Comparison of ENCODE assay signal across 11 cellular contexts in the genomic region with DNA sequence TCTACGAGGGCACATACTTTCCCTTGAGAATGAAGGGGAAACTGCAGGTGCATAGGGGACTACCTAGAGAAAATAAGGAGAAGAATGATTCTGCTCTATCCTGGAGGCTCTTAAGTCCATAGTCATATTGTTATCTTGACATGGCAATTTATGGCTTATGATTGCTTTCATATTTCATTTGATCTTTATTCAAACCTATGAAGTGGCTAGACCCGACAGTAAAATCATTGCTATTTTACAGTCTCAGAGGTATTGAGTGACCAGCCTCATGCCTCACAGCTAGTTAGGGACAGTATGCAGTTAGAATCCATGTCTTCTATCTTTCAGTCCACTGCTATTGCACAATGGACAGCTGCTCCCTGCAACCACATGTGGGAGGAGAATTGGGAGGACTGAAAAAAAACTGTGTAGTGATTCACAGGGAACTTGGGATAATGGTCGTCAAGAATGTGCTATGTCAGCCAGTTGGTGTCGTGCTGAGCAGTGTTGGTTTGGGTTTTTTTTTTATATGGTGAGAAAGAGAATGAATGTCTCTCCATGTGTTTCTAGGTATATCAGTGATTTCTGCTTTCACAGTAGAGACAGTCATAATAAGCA.
DNase-seq lines count a peak whose midpoint lies in the region; ATAC-seq, FAIRE-seq and TF ChIP-seq lines count a peak whose summit lies in the region.
"Had no signal": no experiment of that assay in that cellular context is flagged by ENCODE, and none has a peak within 500 bp of the region (broad histone marks: within the 10 kb centered on the region; RNA-seq: fewer than 3 reads in every experiment).

No MANE protein-coding gene starts in this region.

- FAIRE-seq in RCC 7860 (lab: Jason Lieb, UNC): peak; percentile 92
- FAIRE-seq: colon had no signal

- peak; percentile 95 to 98 (median 98) for ATAC-seq in psoas muscle
- ATAC-seq in HG02610 (IDR thresholded peaks at IDR 0.05; ENCODE audit: unreplicated experiment): no peak

- intact Hi-C loops in psoas muscle (cut with DNase I): loop anchor here in 1 of 2 donors (1.0 kb wide), 1 partner anchor 25 kb away; no protein-coding TSS in a partner anchor

- H3K36me3 ChIP-seq in psoas muscle (ENCODE audit: insufficient read depth in 1 of 2, low read depth in 1 of 2) (no peaks in the 10 kb centered on the region), suprapubic skin (no peaks in the 10 kb centered on the region)
- H3K36me3 ChIP-seq: upper lobe of left lung, WERI-Rb-1 had no signal

- H3K27me3 ChIP-seq in psoas muscle (ENCODE audit: insufficient read depth in 3 of 3, low read length in 2 of 3) (no peaks in the 10 kb centered on the region), suprapubic skin (no peaks in the 10 kb centered on the region)
- H3K27me3 ChIP-seq: upper lobe of left lung had no signal

- WGBS in psoas muscle, 3 donors: 18 to 26% (median 19%) methylated on average over 4 of the region's 4 CpGs
- WGBS in suprapubic skin: 36% methylated on average over 4 of the region's 4 CpGs

- DNase-seq in H4 (ENCODE audit: low spot score) (peak; percentile 96), RCC 7860 (ENCODE audit: low spot score) (peak; percentile 81), fibroblast of the aortic adventitia (ENCODE audit: low read depth) (peak; percentile 88), psoas muscle (peak; percentile 45 to 72), NCI-H128 (lab: John Stamatoyannopoulos, UW; ENCODE audit: unreplicated experiment) (no peak), suprapubic skin (ENCODE audit: low spot score in 2 of 2) (no peak)
- DNase-seq in stimulated activated CD4-positive, alpha-beta T cell treated with anti-CD3 and anti-CD28 coated beads, Interleukin-4, amount 100 ng/mL, for 4 hours: no peak
- DNase-seq: upper lobe of left lung, WERI-Rb-1 had no signal

- no peak overlapping the region for H3K4me3 ChIP-seq in fibroblast of the aortic adventitia (ENCODE audit: low read depth, low read length)
- H3K4me3 ChIP-seq in psoas muscle: no peak overlapping the region
- no peak overlapping the region for H3K4me3 ChIP-seq in suprapubic skin
- H3K4me3 ChIP-seq: upper lobe of left lung had no signal

- no peak for TF ChIP-seq EP300 in suprapubic skin (IDR thresholded peaks at IDR 0.05)

- H3K4me1 ChIP-seq in psoas muscle (peaks cover 9% of the 10 kb centered on the region), suprapubic skin (peaks cover 5% of the 10 kb centered on the region)
- H3K4me1 ChIP-seq: upper lobe of left lung had no signal

- no peak for TF ChIP-seq POLR2A in suprapubic skin (IDR thresholded peaks at IDR 0.05)

- TF ChIP-seq CTCF in fibroblast of the aortic adventitia (IDR thresholded peaks at IDR 0.05; ENCODE audit: insufficient read depth, low read length) (no peak), psoas muscle (IDR thresholded peaks at IDR 0.05) (no peak), suprapubic skin (IDR thresholded peaks at IDR 0.05) (no peak)

- H3K27ac ChIP-seq in psoas muscle (peak overlapping the region; percentile 69), suprapubic skin (no peak overlapping the region)
- H3K27ac ChIP-seq: upper lobe of left lung, WERI-Rb-1 had no signal

- H3K9me3 ChIP-seq in psoas muscle: no peaks in the 10 kb centered on the region
- no peaks in the 10 kb centered on the region for H3K9me3 ChIP-seq in suprapubic skin
- H3K9me3 ChIP-seq: upper lobe of left lung had no signal

Comparison
In these comparisons a context has a peak if more than half of its experiments do, and no peak if none do; other contexts are left out.
1. DNase-seq: peak in H4 (single experiment), RCC 7860 (single experiment), fibroblast of the aortic adventitia (single experiment) and psoas muscle (2 of 2); none in NCI-H128 (single experiment), suprapubic skin (0 of 2) and stimulated activated CD4-positive, alpha-beta T cell treated with anti-CD3 and anti-CD28 coated beads, Interleukin-4, amount 100 ng/mL, for 4 hours (0 of 2).